1 cellular context compared by ENCODE assay signal in genomic region chr11:129974672-129975071, GRCh38.
TF ChIP-seq lines count a peak whose summit lies in the region.

No MANE protein-coding gene starts in this region.

TF ChIP-seq in IMR-90, 13 proteins besides CTCF, POLR2A, EP300 and RAD21 (continued from another document):
- TF ChIP-seq USF2 (IDR thresholded peaks at IDR 0.05; ENCODE audit: low read depth, low read length) (no peak), SMC3 (IDR thresholded peaks at IDR 0.05; ENCODE audit: low read depth, low read length) (no peak), RFX5 (IDR thresholded peaks at IDR 0.05; ENCODE audit: low read depth, low read length) (no peak), FOS (IDR thresholded peaks at IDR 0.05; ENCODE audit: low read depth, low read length) (no peak), CEBPB (IDR thresholded peaks at IDR 0.05; ENCODE audit: low read depth, low read length) (no peak), MAZ (IDR thresholded peaks at IDR 0.05; ENCODE audit: borderline replicate concordance, low read depth, low read length) (no peak), MXI1 (IDR thresholded peaks at IDR 0.05; ENCODE audit: borderline replicate concordance, low read depth, low read length) (no peak), ELK1 (IDR thresholded peaks at IDR 0.05; ENCODE audit: borderline replicate concordance, low read depth, low read length) (no peak), BHLHE40 (IDR thresholded peaks at IDR 0.05; ENCODE audit: low read depth, low read length) (no peak), CHD1 (IDR thresholded peaks at IDR 0.05; ENCODE audit: low read depth, low read length) (no peak), RCOR1 (IDR thresholded peaks at IDR 0.05; ENCODE audit: insufficient replicate concordance, low read length) (no peak)
